ENCODE assay signal across 1 cellular context in genomic region chr14:50060871-50061663, GRCh38.
TF ChIP-seq lines count a peak whose summit lies in the region.

No MANE protein-coding gene starts in this region.

TF ChIP-seq in HepG2, 621 proteins besides CTCF, POLR2A, EP300 and RAD21 (continued from another document and continues in another):
- TF ChIP-seq HMGXB4 (CRISPR knock-in tag; IDR thresholded peaks at IDR 0.05; ENCODE audit: borderline replicate concordance in 1 of 2, low read depth in 1 of 2) (peak; percentile 10 to 40; a peak in 1 of 4 replicates), ZSCAN30 (CRISPR knock-in tag; IDR thresholded peaks at IDR 0.05) (no peak), ESRRA (CRISPR knock-in tag; IDR thresholded peaks at IDR 0.05; ENCODE audit: low read depth) (no peak; the same call in 1 of the 2 replicates), ARNTL (CRISPR knock-in tag; IDR thresholded peaks at IDR 0.05) (peak; percentile 22; the same call in 1 of the 2 replicates), ZNF589 (CRISPR knock-in tag; conservative IDR thresholded peaks at IDR 0.05) (no peak), ZNF660 (CRISPR knock-in tag; IDR thresholded peaks at IDR 0.05; ENCODE audit: borderline replicate concordance, low read depth) (no peak), ZNF10 (CRISPR knock-in tag; IDR thresholded peaks at IDR 0.05; ENCODE audit: borderline replicate concordance, low read depth) (no peak), POLR2AphosphoS5 (IDR thresholded peaks at IDR 0.05; ENCODE audit: low read depth, low read length) (no peak; the same call in 1 of the 2 replicates), ZNF883 (CRISPR knock-in tag; IDR thresholded peaks at IDR 0.05; ENCODE audit: not compliant biosample characterization) (no peak), FOXO1 (CRISPR knock-in tag; IDR thresholded peaks at IDR 0.05) (peak; percentile 9; the same call in 1 of the 2 replicates), DRAP1 (CRISPR knock-in tag; IDR thresholded peaks at IDR 0.05) (0 out of 2 replicates have a peak, but pooled peaks have one; percentile 26), SKI (IDR thresholded peaks at IDR 0.05; ENCODE audit: partially characterized antibody) (no peak), ZNF562 (CRISPR knock-in tag; IDR thresholded peaks at IDR 0.05; ENCODE audit: borderline replicate concordance) (no peak), ZNF574 (CRISPR knock-in tag; IDR thresholded peaks at IDR 0.05) (no peak), CREBL2 (CRISPR knock-in tag; IDR thresholded peaks at IDR 0.05; ENCODE audit: borderline replicate concordance) (no peak), ZNF710 (CRISPR knock-in tag; IDR thresholded peaks at IDR 0.05; ENCODE audit: borderline replicate concordance) (no peak), MXI1 (IDR thresholded peaks at IDR 0.05; ENCODE audit: borderline replicate concordance, low read depth, low read length) (peak; percentile 43; the same call in 1 of the 3 replicates), ZNF747 (CRISPR knock-in tag; IDR thresholded peaks at IDR 0.05; ENCODE audit: borderline replicate concordance) (no peak), HOXA9 (CRISPR knock-in tag; IDR thresholded peaks at IDR 0.05; ENCODE audit: borderline replicate concordance) (no peak), ZNF775 (CRISPR knock-in tag; IDR thresholded peaks at IDR 0.05; ENCODE audit: borderline replicate concordance) (no peak), GABPA (IDR thresholded peaks at IDR 0.05; ENCODE audit: low read depth, low read length) (no peak), GABPA (CRISPR knock-in tag; IDR thresholded peaks at IDR 0.05; ENCODE audit: low read depth) (peak; percentile 38; the same call in 1 of the 2 replicates), ZNF333 (CRISPR knock-in tag; IDR thresholded peaks at IDR 0.05; ENCODE audit: borderline replicate concordance) (no peak), TP53 (CRISPR knock-in tag; conservative IDR thresholded peaks at IDR 0.05) (0 out of 2 replicates have a peak, but pooled peaks have one; percentile 51), ZSCAN12 (CRISPR knock-in tag; IDR thresholded peaks at IDR 0.05) (no peak), CSRNP2 (CRISPR knock-in tag; conservative IDR thresholded peaks at IDR 0.05; ENCODE audit: low read depth) (no peak), ZNF282 (IDR thresholded peaks at IDR 0.05; ENCODE audit: partially characterized antibody) (no peak), CHD4 (IDR thresholded peaks at IDR 0.05; ENCODE audit: borderline replicate concordance, low read length) (peak; percentile 11; the same call in 1 of the 2 replicates), SRY (CRISPR knock-in tag; IDR thresholded peaks at IDR 0.05) (no peak), ARID4A (CRISPR knock-in tag; IDR thresholded peaks at IDR 0.05; ENCODE audit: borderline replicate concordance) (0 out of 2 replicates have a peak, but pooled peaks have one; percentile 2), HNF4A (CRISPR knock-in tag; IDR thresholded peaks at IDR 0.05) (no peak; the same call in 1 of the 2 replicates), AFF4 (CRISPR knock-in tag; IDR thresholded peaks at IDR 0.05) (no peak), NONO (IDR thresholded peaks at IDR 0.05) (no peak), NONO (CRISPR knock-in tag; conservative IDR thresholded peaks at IDR 0.05) (no peak), ZNF629 (CRISPR knock-in tag; conservative IDR thresholded peaks at IDR 0.05) (no peak), ZNF614 (CRISPR knock-in tag; IDR thresholded peaks at IDR 0.05; ENCODE audit: borderline replicate concordance) (no peak), ZNF205 (CRISPR knock-in tag; IDR thresholded peaks at IDR 0.05) (no peak), ZNF234 (CRISPR knock-in tag; conservative IDR thresholded peaks at IDR 0.05) (no peak), GATAD1 (CRISPR knock-in tag; IDR thresholded peaks at IDR 0.05) (no peak; the same call in 1 of the 2 replicates), ZNF335 (CRISPR knock-in tag; IDR thresholded peaks at IDR 0.05) (0 out of 2 replicates have a peak, but pooled peaks have one; percentile 13), ZNF235 (CRISPR knock-in tag; IDR thresholded peaks at IDR 0.05; ENCODE audit: borderline replicate concordance) (no peak), SNRNP70 (IDR thresholded peaks at IDR 0.05; ENCODE audit: low read depth, low read length) (no peak), ARHGAP35 (CRISPR knock-in tag; IDR thresholded peaks at IDR 0.05; ENCODE audit: borderline replicate concordance) (no peak), POGK (CRISPR knock-in tag; conservative IDR thresholded peaks at IDR 0.05) (no peak; the same call in 1 of the 2 replicates), IKZF4 (CRISPR knock-in tag; IDR thresholded peaks at IDR 0.05; ENCODE audit: borderline replicate concordance, low read depth, not compliant biosample characterization) (peak; percentile 9), ELF3 (CRISPR knock-in tag; IDR thresholded peaks at IDR 0.05) (0 out of 2 replicates have a peak, but pooled peaks have one; percentile 38)
